In genomic region chr12:76152161-76152807, GRCh38 we compare ENCODE assay signal across 10 cellular contexts.
DNase-seq lines count a peak whose midpoint lies in the region; ATAC-seq and TF ChIP-seq lines count a peak whose summit lies in the region.
"Had no signal": no experiment of that assay in that cellular context is flagged by ENCODE, and none has a peak within 500 bp of the region (broad histone marks: within the 10 kb centered on the region; RNA-seq: fewer than 3 reads in every experiment).

No MANE protein-coding gene starts in this region.

- peak overlapping the region; percentile 24 for H3K4me3 Mint-ChIP-seq in memory B cell
- H3K4me3 Mint-ChIP-seq in CD8-positive, alpha-beta memory T cell = no peak overlapping the region
- no peak overlapping the region for H3K4me3 Mint-ChIP-seq in CD8-positive, alpha-beta T cell
- H3K4me3 Mint-ChIP-seq: H9 had no signal

- POLR2A ChIA-PET in CD8-positive, alpha-beta memory T cell (lab: Charles Lee) = no interaction called here
- POLR2A ChIA-PET in CD8-positive, alpha-beta T cell (lab: Charles Lee) = no interaction called here

- H3K4me1 Mint-ChIP-seq in memory B cell = peaks cover 14% of the 10 kb centered on the region
- peaks cover 0 to 3% (median 0%) of the 10 kb centered on the region in 3 donors for H3K4me1 Mint-ChIP-seq in CD8-positive, alpha-beta memory T cell
- peaks cover 4% of the 10 kb centered on the region for H3K4me1 Mint-ChIP-seq in CD8-positive, alpha-beta T cell (ENCODE audit: low read depth)
- H3K4me1 Mint-ChIP-seq: H9 had no signal

- no peaks in the 10 kb centered on the region for H3K36me3 Mint-ChIP-seq in memory B cell
- no peaks in the 10 kb centered on the region for H3K36me3 Mint-ChIP-seq in CD8-positive, alpha-beta memory T cell
- no peaks in the 10 kb centered on the region for H3K36me3 Mint-ChIP-seq in CD8-positive, alpha-beta T cell

- H3K27me3 Mint-ChIP-seq in memory B cell = no peaks in the 10 kb centered on the region
- H3K27me3 Mint-ChIP-seq in CD8-positive, alpha-beta memory T cell = peaks cover 0 to 9% of the 10 kb centered on the region in 2 donors
- no peaks in the 10 kb centered on the region for H3K27me3 Mint-ChIP-seq in CD8-positive, alpha-beta T cell (ENCODE audit: low read depth)

- H3K27me3 ChIP-seq in CD8-positive, alpha-beta memory T cell (ENCODE audit: insufficient read depth, low read length, poor library complexity, severe bottlenecking) = no peaks in the 10 kb centered on the region
- H3K27me3 ChIP-seq in CD8-positive, alpha-beta T cell (ENCODE audit: insufficient read depth, low read length) = no peaks in the 10 kb centered on the region
- H3K27me3 ChIP-seq: adrenal gland had no signal

- H3K27ac ChIP-seq in CD8-positive, alpha-beta memory T cell (ENCODE audit: low read depth, low read length) = no peak overlapping the region
- H3K27ac ChIP-seq in CD8-positive, alpha-beta T cell (ENCODE audit: low read depth, low read length) = no peak overlapping the region
- H3K27ac ChIP-seq: adrenal gland had no signal

- H3K4me3 ChIP-seq in CD8-positive, alpha-beta memory T cell (ENCODE audit: low read length) = no peak overlapping the region
- H3K4me3 ChIP-seq in CD8-positive, alpha-beta T cell (ENCODE audit: low read depth, low read length) = no peak overlapping the region
- H3K4me3 ChIP-seq: adrenal gland had no signal

- intact Hi-C loops in CD8-positive, alpha-beta T cell (cut with DNase I, micrococcal nuclease) = no loop called here

- no peaks in the 10 kb centered on the region for H3K9me3 ChIP-seq in CD8-positive, alpha-beta memory T cell (ENCODE audit: low read length)
- no peaks in the 10 kb centered on the region for H3K9me3 ChIP-seq in CD8-positive, alpha-beta T cell (ENCODE audit: low read length)
- H3K9me3 ChIP-seq: adrenal gland had no signal

- DNase-seq in memory B cell (ENCODE audit: low spot score in 2 of 2) (no peak), middle frontal gyrus (ENCODE audit: extremely low spot score, low spot score) (no peak)
- no peak for DNase-seq in CD8-positive, alpha-beta memory T cell
- no peak for DNase-seq in CD8-positive, alpha-beta T cell
- DNase-seq: H9 had no signal

- peak overlapping the region; percentile 37 for H3K27ac Mint-ChIP-seq in memory B cell
- no peak overlapping the region for H3K27ac Mint-ChIP-seq in CD8-positive, alpha-beta memory T cell
- no peak overlapping the region for H3K27ac Mint-ChIP-seq in CD8-positive, alpha-beta T cell
- H3K27ac Mint-ChIP-seq: H9 had no signal

- no peaks in the 10 kb centered on the region for H3K36me3 ChIP-seq in CD8-positive, alpha-beta memory T cell (ENCODE audit: insufficient read depth, low read length)
- H3K36me3 ChIP-seq in CD8-positive, alpha-beta T cell (ENCODE audit: insufficient read depth, low read length) = no peaks in the 10 kb centered on the region
- H3K36me3 ChIP-seq: adrenal gland had no signal

- no peaks in the 10 kb centered on the region for H3K4me1 ChIP-seq in CD8-positive, alpha-beta memory T cell (ENCODE audit: insufficient read depth, low read length)
- H3K4me1 ChIP-seq in CD8-positive, alpha-beta T cell (ENCODE audit: insufficient read depth, low read length) = no peaks in the 10 kb centered on the region
- H3K4me1 ChIP-seq: adrenal gland had no signal

- no peak for TF ChIP-seq CTCF in CD8-positive, alpha-beta T cell (IDR thresholded peaks at IDR 0.05)

- peak; percentile 94 for ATAC-seq in GM18868 (IDR thresholded peaks at IDR 0.05; ENCODE audit: unreplicated experiment)
- peak; percentile 81 for ATAC-seq in GM21717 (IDR thresholded peaks at IDR 0.05; ENCODE audit: unreplicated experiment)
- ATAC-seq in HG03565 (IDR thresholded peaks at IDR 0.05; ENCODE audit: unreplicated experiment) = peak; percentile 93
- peak; percentile 63 for ATAC-seq in memory B cell (ENCODE audit: low read depth)
- no peak for ATAC-seq in esophagus mucosa
- ATAC-seq in CD8-positive, alpha-beta T cell = no peak

- H3K9me3 Mint-ChIP-seq in memory B cell = no peaks in the 10 kb centered on the region
- H3K9me3 Mint-ChIP-seq in CD8-positive, alpha-beta memory T cell = no peaks in the 10 kb centered on the region
- no peaks in the 10 kb centered on the region for H3K9me3 Mint-ChIP-seq in CD8-positive, alpha-beta T cell
- H3K9me3 Mint-ChIP-seq: H9 had no signal

- CTCF ChIA-PET in CD8-positive, alpha-beta memory T cell (lab: Charles Lee) = no interaction called here
- CTCF ChIA-PET in CD8-positive, alpha-beta T cell (lab: Charles Lee) = no interaction called here

Comparison
In these comparisons a context has a peak if more than half of its experiments do, and no peak if none do; other contexts are left out.
1. ATAC-seq: peak in GM18868 (single experiment), GM21717 (single experiment), HG03565 (single experiment) and memory B cell (single experiment); none in esophagus mucosa (single experiment) and CD8-positive, alpha-beta T cell (single experiment).